Comparison of ENCODE assay signal across 21 cellular contexts in the genomic region with DNA sequence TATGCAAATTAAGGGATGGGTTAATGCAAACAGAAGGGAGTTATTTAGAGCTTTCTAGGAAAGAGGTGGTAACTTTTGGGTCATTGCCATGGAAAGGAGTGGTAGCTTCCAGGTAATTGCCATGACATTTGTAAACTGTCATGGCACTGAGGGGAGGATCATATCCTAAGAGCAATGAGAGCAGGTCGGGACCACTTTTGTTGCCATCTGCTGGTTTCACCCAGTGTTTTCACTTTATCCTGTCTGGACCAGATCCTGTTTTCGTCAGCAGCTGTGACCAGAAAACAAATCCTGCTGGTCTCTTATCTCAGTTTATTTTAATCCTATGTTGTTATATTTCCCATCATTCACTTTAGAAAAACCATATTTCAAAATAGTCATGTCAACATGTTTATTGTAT. TPM values are rescaled to one million over a fixed set of nuclear protein-coding genes. Genes with fewer than 3 reads are reported as not detected.
DNase-seq lines count a peak whose midpoint lies in the region; FAIRE-seq lines count a peak whose summit lies in the region.
"Had no signal": no experiment of that assay in that cellular context is flagged by ENCODE, and none has a peak within 500 bp of the region (broad histone marks: within the 10 kb centered on the region; RNA-seq: fewer than 3 reads in every experiment).

No MANE protein-coding gene starts in this region.

- no peak for FAIRE-seq in GM19239 (lab: Jason Lieb, UNC)
- FAIRE-seq: kidney, small intestine had no signal

- H3K27ac ChIP-seq in caudate nucleus (ENCODE audit: low read depth, low read length) = no peak overlapping the region
- H3K27ac ChIP-seq: VCaP had no signal

- in situ Hi-C loops in SK-MEL-5 (cut with HindIII; ENCODE audit: low pct_unique_long_range_greater_than_20kb, low sequenced_read_pairs) = no loop called here

- DNase-seq in DMS53 (lab: John Stamatoyannopoulos, UW) (peak; percentile 18), DMS53 treated with DMSO at 0.1 percent for 48 hours (lab: John Stamatoyannopoulos, UW; ENCODE audit: unreplicated experiment) (no peak), NCI-H1048 (lab: John Stamatoyannopoulos, UW) (peak; percentile 11), SK-MEL-5 (ENCODE audit: low read depth, low spot score) (peak; percentile 25), iPS-NIHi7 (ENCODE audit: extremely low spot score) (peak; percentile 28), GM19239 (ENCODE audit: insufficient read length, low spot score) (no peak), caudate nucleus (lab: John Stamatoyannopoulos, UW) (no peak), activated T-cell treated with anti-CD3 and anti-CD28 coated beads for 4 hours (no peak)
- DNase-seq: 8988T; activated CD8-positive, alpha-beta memory T cell treated with anti-CD3 and anti-CD28 coated beads, Interleukin-2, amount 10 ng/mL, durations not matched to agents 7 days and 5 days; activated naive CD4-positive, alpha-beta T cell treated with Interleukin-2 at 50 U/mL for 16 hours; CD8-positive, alpha-beta T cell; effector memory CD8-positive, alpha-beta T cell; GF-D8; kidney; midbrain; NCI-H1105; NCI-H446 treated with DMSO at 0.1 percent for 48 hours; small intestine; stimulated activated naive CD8-positive, alpha-beta T cell treated with anti-CD3 and anti-CD28 coated beads, Interleukin-15, Interleukin-2, amounts not matched to agents 100 U/mL and 50 U/mL, for 24 hours had no signal

RNA-seq across cellular contexts. Expression of gene C2orf66, which starts 0.9 kb away (rescaled TPM):
- not detected in 2 replicates for total RNA-seq in SK-MEL-5 (2014; rRNA removed; shearing (Covaris generic))
- not detected in 2 replicates for polyA plus RNA-seq in SK-MEL-5 (2015; cell fraction: cytosol; rRNA removed)
- polyA plus RNA-seq in SK-MEL-5 (2015; cell fraction: nucleus; rRNA removed) = 2.1 and 2.9 TPM in 2 replicates
- total RNA-seq: CD8-positive, alpha-beta T cell; kidney had no signal

RNA-seq across cellular contexts. Expression of gene GTF3C3, which starts 8.8 kb away (rescaled TPM):
- total RNA-seq in SK-MEL-5 (2014; rRNA removed; shearing (Covaris generic)) = 55.4 and 56.7 TPM in 2 replicates
- polyA plus RNA-seq in SK-MEL-5 (2015; cell fraction: cytosol; rRNA removed) = 22.7 and 31.8 TPM in 2 replicates
- 143 and 162 TPM in 2 replicates for polyA plus RNA-seq in SK-MEL-5 (2015; cell fraction: nucleus; rRNA removed)

Comparison
In these comparisons a context has a peak if more than half of its experiments do, and no peak if none do; other contexts are left out.
1. DNase-seq: peak in DMS53 (single experiment), NCI-H1048 (single experiment), SK-MEL-5 (single experiment) and iPS-NIHi7 (single experiment); none in DMS53 treated with DMSO at 0.1 percent for 48 hours (single experiment), GM19239 (single experiment), caudate nucleus (0 of 61) and activated T-cell treated with anti-CD3 and anti-CD28 coated beads for 4 hours (single experiment).